Comparison of ENCODE assay signal across 2 cellular contexts in the genomic region with DNA sequence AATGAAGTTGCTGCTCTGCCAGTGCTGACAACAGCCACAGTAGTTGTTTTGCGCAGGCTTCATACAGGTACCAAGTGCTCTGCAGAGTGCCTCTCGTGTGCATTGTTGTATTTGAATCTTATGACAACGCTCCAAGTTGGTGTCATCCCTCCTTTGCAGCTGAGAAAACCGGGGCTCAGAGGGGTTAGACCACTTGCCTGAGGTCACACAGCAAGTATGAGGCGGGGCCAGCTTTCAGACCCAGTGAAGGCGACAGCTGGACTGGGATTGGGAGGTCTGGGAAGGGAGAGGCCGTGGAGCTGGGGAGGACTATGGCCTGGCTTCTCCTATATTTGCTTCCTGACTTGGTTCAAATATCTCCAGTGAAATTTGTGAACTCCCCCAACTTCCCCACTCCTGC.
A peak's percentile ranks its signal among the peaks of the same experiment; 100 is the strongest.
TF ChIP-seq lines count a peak whose summit lies in the region.

No MANE protein-coding gene starts in this region.

TF ChIP-seq in HepG2, 621 proteins besides CTCF, POLR2A, EP300 and RAD21:
- TF ChIP-seq ZMYM3 (CRISPR knock-in tag; IDR thresholded peaks at IDR 0.05) (peak; percentile 54; the same call in 1 of the 2 replicates), ZSCAN20 (CRISPR knock-in tag; IDR thresholded peaks at IDR 0.05; ENCODE audit: borderline replicate concordance) (no peak), ZNF768 (CRISPR knock-in tag; IDR thresholded peaks at IDR 0.05) (peak; percentile 98)

TF ChIP-seq in neural cell, 6 proteins besides CTCF, POLR2A, EP300 and RAD21:
- TF ChIP-seq TAF1 (IDR thresholded peaks at IDR 0.05; ENCODE audit: low read depth) (no peak), MXI1 (conservative IDR thresholded peaks at IDR 0.05; ENCODE audit: poor library complexity, severe bottlenecking) (no peak), EZH2 (IDR thresholded peaks at IDR 0.05; ENCODE audit: borderline replicate concordance, insufficient read depth, low read length, poor library complexity, severe bottlenecking) (no peak), SMC3 (conservative IDR thresholded peaks at IDR 0.05; ENCODE audit: poor library complexity) (no peak), POLR2AphosphoS5 (IDR thresholded peaks at IDR 0.05) (no peak)
- TF ChIP-seq, protein P1, sequence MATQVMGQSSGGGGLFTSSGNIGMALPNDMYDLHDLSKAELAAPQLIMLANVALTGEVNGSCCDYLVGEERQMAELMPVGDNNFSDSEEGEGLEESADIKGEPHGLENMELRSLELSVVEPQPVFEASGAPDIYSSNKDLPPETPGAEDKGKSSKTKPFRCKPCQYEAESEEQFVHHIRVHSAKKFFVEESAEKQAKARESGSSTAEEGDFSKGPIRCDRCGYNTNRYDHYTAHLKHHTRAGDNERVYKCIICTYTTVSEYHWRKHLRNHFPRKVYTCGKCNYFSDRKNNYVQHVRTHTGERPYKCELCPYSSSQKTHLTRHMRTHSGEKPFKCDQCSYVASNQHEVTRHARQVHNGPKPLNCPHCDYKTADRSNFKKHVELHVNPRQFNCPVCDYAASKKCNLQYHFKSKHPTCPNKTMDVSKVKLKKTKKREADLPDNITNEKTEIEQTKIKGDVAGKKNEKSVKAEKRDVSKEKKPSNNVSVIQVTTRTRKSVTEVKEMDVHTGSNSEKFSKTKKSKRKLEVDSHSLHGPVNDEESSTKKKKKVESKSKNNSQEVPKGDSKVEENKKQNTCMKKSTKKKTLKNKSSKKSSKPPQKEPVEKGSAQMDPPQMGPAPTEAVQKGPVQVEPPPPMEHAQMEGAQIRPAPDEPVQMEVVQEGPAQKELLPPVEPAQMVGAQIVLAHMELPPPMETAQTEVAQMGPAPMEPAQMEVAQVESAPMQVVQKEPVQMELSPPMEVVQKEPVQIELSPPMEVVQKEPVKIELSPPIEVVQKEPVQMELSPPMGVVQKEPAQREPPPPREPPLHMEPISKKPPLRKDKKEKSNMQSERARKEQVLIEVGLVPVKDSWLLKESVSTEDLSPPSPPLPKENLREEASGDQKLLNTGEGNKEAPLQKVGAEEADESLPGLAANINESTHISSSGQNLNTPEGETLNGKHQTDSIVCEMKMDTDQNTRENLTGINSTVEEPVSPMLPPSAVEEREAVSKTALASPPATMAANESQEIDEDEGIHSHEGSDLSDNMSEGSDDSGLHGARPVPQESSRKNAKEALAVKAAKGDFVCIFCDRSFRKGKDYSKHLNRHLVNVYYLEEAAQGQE (IDR thresholded peaks at IDR 0.05; ENCODE audit: borderline replicate concordance), result no peak
TF ChIP-seq in neural cell: peak in this region for 0.
